In genomic region chr13:30409911-30410704, GRCh38 we compare ENCODE assay signal across 1 cellular context.
TF ChIP-seq lines count a peak whose summit lies in the region.

No MANE protein-coding gene starts in this region.

TF ChIP-seq in H1, 55 proteins besides CTCF, POLR2A, EP300 and RAD21:
- TF ChIP-seq SIRT6 (IDR thresholded peaks at IDR 0.05; ENCODE audit: low read length) (no peak), EZH2 (IDR thresholded peaks at IDR 0.05; ENCODE audit: low read depth, low read length, severe bottlenecking) (no peak), SAP30 (IDR thresholded peaks at IDR 0.05; ENCODE audit: insufficient read depth, insufficient replicate concordance, low read length) (no peak), BRCA1 (IDR thresholded peaks at IDR 0.05; ENCODE audit: low read depth, low read length) (no peak), SP1 (IDR thresholded peaks at IDR 0.05; ENCODE audit: low read depth, low read length) (no peak), NRF1 (IDR thresholded peaks at IDR 0.05; ENCODE audit: low read depth, low read length) (no peak), NANOG (IDR thresholded peaks at IDR 0.05; ENCODE audit: insufficient read depth, low read depth, low read length, poor library complexity, severe bottlenecking) (no peak), ATF2 (IDR thresholded peaks at IDR 0.05; ENCODE audit: low read length) (no peak), TAF1 (IDR thresholded peaks at IDR 0.05; ENCODE audit: low read depth, low read length) (no peak), EGR1 (IDR thresholded peaks at IDR 0.05; ENCODE audit: borderline replicate concordance, low read depth, low read length) (no peak), POLR2AphosphoS5 (IDR thresholded peaks at IDR 0.05; ENCODE audit: low read depth, low read length) (no peak), SP4 (IDR thresholded peaks at IDR 0.05; ENCODE audit: low read length) (no peak)
- TF ChIP-seq, protein P1, sequence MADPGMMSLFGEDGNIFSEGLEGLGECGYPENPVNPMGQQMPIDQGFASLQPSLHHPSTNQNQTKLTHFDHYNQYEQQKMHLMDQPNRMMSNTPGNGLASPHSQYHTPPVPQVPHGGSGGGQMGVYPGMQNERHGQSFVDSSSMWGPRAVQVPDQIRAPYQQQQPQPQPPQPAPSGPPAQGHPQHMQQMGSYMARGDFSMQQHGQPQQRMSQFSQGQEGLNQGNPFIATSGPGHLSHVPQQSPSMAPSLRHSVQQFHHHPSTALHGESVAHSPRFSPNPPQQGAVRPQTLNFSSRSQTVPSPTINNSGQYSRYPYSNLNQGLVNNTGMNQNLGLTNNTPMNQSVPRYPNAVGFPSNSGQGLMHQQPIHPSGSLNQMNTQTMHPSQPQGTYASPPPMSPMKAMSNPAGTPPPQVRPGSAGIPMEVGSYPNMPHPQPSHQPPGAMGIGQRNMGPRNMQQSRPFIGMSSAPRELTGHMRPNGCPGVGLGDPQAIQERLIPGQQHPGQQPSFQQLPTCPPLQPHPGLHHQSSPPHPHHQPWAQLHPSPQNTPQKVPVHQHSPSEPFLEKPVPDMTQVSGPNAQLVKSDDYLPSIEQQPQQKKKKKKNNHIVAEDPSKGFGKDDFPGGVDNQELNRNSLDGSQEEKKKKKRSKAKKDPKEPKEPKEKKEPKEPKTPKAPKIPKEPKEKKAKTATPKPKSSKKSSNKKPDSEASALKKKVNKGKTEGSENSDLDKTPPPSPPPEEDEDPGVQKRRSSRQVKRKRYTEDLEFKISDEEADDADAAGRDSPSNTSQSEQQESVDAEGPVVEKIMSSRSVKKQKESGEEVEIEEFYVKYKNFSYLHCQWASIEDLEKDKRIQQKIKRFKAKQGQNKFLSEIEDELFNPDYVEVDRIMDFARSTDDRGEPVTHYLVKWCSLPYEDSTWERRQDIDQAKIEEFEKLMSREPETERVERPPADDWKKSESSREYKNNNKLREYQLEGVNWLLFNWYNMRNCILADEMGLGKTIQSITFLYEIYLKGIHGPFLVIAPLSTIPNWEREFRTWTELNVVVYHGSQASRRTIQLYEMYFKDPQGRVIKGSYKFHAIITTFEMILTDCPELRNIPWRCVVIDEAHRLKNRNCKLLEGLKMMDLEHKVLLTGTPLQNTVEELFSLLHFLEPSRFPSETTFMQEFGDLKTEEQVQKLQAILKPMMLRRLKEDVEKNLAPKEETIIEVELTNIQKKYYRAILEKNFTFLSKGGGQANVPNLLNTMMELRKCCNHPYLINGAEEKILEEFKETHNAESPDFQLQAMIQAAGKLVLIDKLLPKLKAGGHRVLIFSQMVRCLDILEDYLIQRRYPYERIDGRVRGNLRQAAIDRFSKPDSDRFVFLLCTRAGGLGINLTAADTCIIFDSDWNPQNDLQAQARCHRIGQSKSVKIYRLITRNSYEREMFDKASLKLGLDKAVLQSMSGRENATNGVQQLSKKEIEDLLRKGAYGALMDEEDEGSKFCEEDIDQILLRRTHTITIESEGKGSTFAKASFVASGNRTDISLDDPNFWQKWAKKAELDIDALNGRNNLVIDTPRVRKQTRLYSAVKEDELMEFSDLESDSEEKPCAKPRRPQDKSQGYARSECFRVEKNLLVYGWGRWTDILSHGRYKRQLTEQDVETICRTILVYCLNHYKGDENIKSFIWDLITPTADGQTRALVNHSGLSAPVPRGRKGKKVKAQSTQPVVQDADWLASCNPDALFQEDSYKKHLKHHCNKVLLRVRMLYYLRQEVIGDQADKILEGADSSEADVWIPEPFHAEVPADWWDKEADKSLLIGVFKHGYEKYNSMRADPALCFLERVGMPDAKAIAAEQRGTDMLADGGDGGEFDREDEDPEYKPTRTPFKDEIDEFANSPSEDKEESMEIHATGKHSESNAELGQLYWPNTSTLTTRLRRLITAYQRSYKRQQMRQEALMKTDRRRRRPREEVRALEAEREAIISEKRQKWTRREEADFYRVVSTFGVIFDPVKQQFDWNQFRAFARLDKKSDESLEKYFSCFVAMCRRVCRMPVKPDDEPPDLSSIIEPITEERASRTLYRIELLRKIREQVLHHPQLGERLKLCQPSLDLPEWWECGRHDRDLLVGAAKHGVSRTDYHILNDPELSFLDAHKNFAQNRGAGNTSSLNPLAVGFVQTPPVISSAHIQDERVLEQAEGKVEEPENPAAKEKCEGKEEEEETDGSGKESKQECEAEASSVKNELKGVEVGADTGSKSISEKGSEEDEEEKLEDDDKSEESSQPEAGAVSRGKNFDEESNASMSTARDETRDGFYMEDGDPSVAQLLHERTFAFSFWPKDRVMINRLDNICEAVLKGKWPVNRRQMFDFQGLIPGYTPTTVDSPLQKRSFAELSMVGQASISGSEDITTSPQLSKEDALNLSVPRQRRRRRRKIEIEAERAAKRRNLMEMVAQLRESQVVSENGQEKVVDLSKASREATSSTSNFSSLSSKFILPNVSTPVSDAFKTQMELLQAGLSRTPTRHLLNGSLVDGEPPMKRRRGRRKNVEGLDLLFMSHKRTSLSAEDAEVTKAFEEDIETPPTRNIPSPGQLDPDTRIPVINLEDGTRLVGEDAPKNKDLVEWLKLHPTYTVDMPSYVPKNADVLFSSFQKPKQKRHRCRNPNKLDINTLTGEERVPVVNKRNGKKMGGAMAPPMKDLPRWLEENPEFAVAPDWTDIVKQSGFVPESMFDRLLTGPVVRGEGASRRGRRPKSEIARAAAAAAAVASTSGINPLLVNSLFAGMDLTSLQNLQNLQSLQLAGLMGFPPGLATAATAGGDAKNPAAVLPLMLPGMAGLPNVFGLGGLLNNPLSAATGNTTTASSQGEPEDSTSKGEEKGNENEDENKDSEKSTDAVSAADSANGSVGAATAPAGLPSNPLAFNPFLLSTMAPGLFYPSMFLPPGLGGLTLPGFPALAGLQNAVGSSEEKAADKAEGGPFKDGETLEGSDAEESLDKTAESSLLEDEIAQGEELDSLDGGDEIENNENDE (IDR thresholded peaks at IDR 0.05; ENCODE audit: insufficient replicate concordance, low read length), result no peak
- TF ChIP-seq, protein P2, sequence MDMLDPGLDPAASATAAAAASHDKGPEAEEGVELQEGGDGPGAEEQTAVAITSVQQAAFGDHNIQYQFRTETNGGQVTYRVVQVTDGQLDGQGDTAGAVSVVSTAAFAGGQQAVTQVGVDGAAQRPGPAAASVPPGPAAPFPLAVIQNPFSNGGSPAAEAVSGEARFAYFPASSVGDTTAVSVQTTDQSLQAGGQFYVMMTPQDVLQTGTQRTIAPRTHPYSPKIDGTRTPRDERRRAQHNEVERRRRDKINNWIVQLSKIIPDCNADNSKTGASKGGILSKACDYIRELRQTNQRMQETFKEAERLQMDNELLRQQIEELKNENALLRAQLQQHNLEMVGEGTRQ (IDR thresholded peaks at IDR 0.05; ENCODE audit: low read length), result no peak
